In the genomic region with DNA sequence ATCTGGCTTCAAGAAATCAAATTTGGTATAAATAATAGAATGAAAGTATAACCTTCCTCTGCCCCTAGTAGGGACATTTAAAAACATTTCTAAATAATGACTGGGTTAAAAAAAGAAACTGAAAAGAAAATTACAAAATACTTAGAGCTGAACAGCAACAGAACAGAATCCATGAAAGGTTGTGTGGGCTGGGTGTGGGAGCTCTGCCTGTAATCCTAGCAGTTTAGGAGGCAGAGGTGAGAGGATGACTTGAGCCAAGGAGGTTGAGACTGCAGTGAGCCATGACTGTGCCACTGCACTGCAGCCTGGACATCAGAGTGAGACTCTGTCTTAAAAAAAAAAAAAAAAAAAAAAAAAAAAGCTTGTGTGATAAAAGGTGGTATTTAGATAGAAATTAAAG, we compare ENCODE assay signal across 9 cellular contexts.
"Had no signal": no experiment of that assay in that cellular context is flagged by ENCODE, and none has a peak within 500 bp of the region (broad histone marks: within the 10 kb centered on the region; RNA-seq: fewer than 3 reads in every experiment).

No MANE protein-coding gene starts in this region.

- H3K9me3 Mint-ChIP-seq: HFFc6, IgD-negative memory B cell had no signal

- H3K4me1 Mint-ChIP-seq: IgD-negative memory B cell had no signal

- FAIRE-seq: HepG2 had no signal

- ATAC-seq: HepG2 had no signal

- H3K4me3 ChIP-seq: GM23248 had no signal

- H3K4me3 Mint-ChIP-seq: HFFc6, IgD-negative memory B cell had no signal

- H3K4me2 ChIP-seq: KMS-11 had no signal

- H3K27ac ChIP-seq: GM23248, KMS-11 had no signal

- DNase-seq: GM23248, GOT3, H7, HCEC 1CT, HFFc6, KBM-7 had no signal

- H2AFZ ChIP-seq: GM23248 had no signal

- H3K27ac Mint-ChIP-seq: HFFc6, IgD-negative memory B cell had no signal

- H3K9ac ChIP-seq: GM23248, KMS-11 had no signal
